14 cellular contexts compared by ENCODE assay signal in the genomic region with DNA sequence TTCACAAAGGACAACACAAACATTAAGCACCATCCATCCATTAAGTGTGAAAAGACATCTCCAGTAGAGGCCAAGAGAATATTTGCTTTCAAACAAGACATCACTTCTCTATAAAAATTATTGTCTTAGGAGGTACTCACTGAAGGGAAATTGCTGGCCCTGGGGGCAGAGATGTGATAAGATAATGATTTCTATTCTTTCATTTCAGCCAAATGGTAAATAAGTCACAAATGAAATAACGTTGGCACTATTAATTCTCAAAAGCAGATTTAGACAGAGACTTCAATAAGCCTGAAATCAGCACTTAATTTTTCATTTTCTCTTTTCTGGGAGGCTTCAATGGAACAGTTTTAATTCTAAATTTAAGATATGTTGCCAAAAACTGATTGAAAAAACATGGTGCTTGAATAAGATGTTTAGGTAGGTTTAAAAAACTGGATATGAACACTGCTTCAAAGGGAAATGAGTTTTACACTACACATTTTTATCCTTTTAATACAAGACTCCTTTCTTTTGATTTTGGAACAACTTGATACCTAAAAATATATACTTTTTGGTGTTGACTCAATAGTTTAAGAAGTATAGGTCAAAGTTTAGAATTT.
"Had no signal": no experiment of that assay in that cellular context is flagged by ENCODE, and none has a peak within 500 bp of the region (broad histone marks: within the 10 kb centered on the region; RNA-seq: fewer than 3 reads in every experiment).

No MANE protein-coding gene starts in this region.

- DNase-seq: activated CD4-positive, alpha-beta T cell treated with anti-CD3 and anti-CD28 coated beads for 48 hours; activated CD8-positive, alpha-beta memory T cell treated with anti-CD3 and anti-CD28 coated beads, Interleukin-2, amount 50 U/mL, for 48 hours; activated gamma-delta T cell treated with Interleukin-2 at 50 U/mL for 16 hours; activated T-cell treated with anti-CD3 and anti-CD28 coated beads, Interleukin-2, amount 50 U/mL, for 72 hours; glutamatergic neuron; mesendoderm; ovary; sigmoid colon; stimulated activated CD4-positive, alpha-beta T cell treated with anti-CD3 and anti-CD28 coated beads, Interleukin-1b, Interleukin-23, amount 100 ng/mL, for 48 hours; stomach; T-helper 2 cell; testis; upper lobe of left lung had no signal

- H3K27ac Mint-ChIP-seq: activated naive CD8-positive, alpha-beta T cell; activated T-cell treated with anti-CD3 and anti-CD28 coated beads, Interleukin-2, amount 50 U/mL, for 72 hours had no signal

- H3K9me3 Mint-ChIP-seq: activated T-cell treated with anti-CD3 and anti-CD28 coated beads, Interleukin-2, amount 50 U/mL, for 72 hours had no signal

- H3K27me3 ChIP-seq: ovary, sigmoid colon, stomach, testis, upper lobe of left lung had no signal

- H3K4me1 ChIP-seq: sigmoid colon, testis had no signal

- H3K27ac ChIP-seq: sigmoid colon, stomach, testis, upper lobe of left lung had no signal

- H3K36me3 ChIP-seq: ovary, sigmoid colon, stomach, upper lobe of left lung had no signal

- ATAC-seq: activated T-cell treated with anti-CD3 and anti-CD28 coated beads, Interleukin-2, amount 50 U/mL, for 72 hours had no signal

- H3K36me3 Mint-ChIP-seq: activated naive CD8-positive, alpha-beta T cell had no signal

- H3K4me3 Mint-ChIP-seq: activated naive CD8-positive, alpha-beta T cell; activated T-cell treated with anti-CD3 and anti-CD28 coated beads, Interleukin-2, amount 50 U/mL, for 72 hours had no signal

- H3K4me3 ChIP-seq: ovary, sigmoid colon, stomach, testis, upper lobe of left lung had no signal

- H3K9me3 ChIP-seq: ovary, sigmoid colon, stomach, testis, upper lobe of left lung had no signal
